20 cellular contexts compared by ENCODE assay signal in genomic region chr9:133842174-133842573, GRCh38.
DNase-seq lines count a peak whose midpoint lies in the region; ATAC-seq, FAIRE-seq and TF ChIP-seq lines count a peak whose summit lies in the region.
"Had no signal": no experiment of that assay in that cellular context is flagged by ENCODE, and none has a peak within 500 bp of the region (broad histone marks: within the 10 kb centered on the region; RNA-seq: fewer than 3 reads in every experiment).

No MANE protein-coding gene starts in this region.

- no peaks in the 10 kb centered on the region for H3K27me3 ChIP-seq in Caco-2 (replicated peaks; ENCODE audit: control insufficient read depth, insufficient read depth, low read length)

- no peak for ATAC-seq in GM21526 (IDR thresholded peaks at IDR 0.05; ENCODE audit: low FRiP score, unreplicated experiment)
- no peak for ATAC-seq in HG02610 (IDR thresholded peaks at IDR 0.05; ENCODE audit: unreplicated experiment)
- ATAC-seq: HCT116 had no signal

- peaks cover 5% of the 10 kb centered on the region for H3K4me1 ChIP-seq in Caco-2

- no peak overlapping the region for H3K4me3 ChIP-seq in Caco-2 (ENCODE audit: low read depth, low read length)
- H3K4me3 ChIP-seq: spleen had no signal

- H3K36me3 ChIP-seq in Caco-2 (ENCODE audit: control insufficient read depth, insufficient read depth, low read length): no peaks in the 10 kb centered on the region; the same call in 1 of the 2 replicates
- H3K36me3 ChIP-seq: spleen had no signal

- no peaks in the 10 kb centered on the region for H3K9me3 ChIP-seq in Caco-2
- H3K9me3 ChIP-seq: spleen had no signal

- H3K9me3 Mint-ChIP-seq in Caco-2 (ENCODE audit: unreplicated experiment) (no peaks in the 10 kb centered on the region), brain (no peaks in the 10 kb centered on the region)
- H3K9me3 Mint-ChIP-seq: activated T-helper 1 cell treated with anti-CD3 and anti-CD28 coated beads, Interleukin-12 subunit alpha, Interleukin-12 subunit beta, Interleukin-2, Interleukin-4 antibody, amounts not matched to agents 30 ng/mL and 10 ng/mL and 1 ng/mL, durations not matched to agents 14 hours and 24 hours and 36 hours; dendritic cell treated with granulocyte-macrophage colony-stimulating factor and Interleukin-4, amounts not matched to agents 40 ng/mL and 50 ng/mL, for 4 days; IgD-negative memory B cell; stimulated activated naive CD8-positive, alpha-beta T cell treated with anti-CD3 and anti-CD28 coated beads, Interleukin-15, Interleukin-2, amounts not matched to agents 100 ng/mL and 50 ng/mL, for 24 hours had no signal

- DNase-seq in Caco-2 (no peak), NCI-H1092 treated with DMSO at 0.1 percent for 48 hours (lab: John Stamatoyannopoulos, UW) (peak; percentile 58), mucosa of gallbladder (ENCODE audit: low spot score) (peak; percentile 55), NCI-H524 (lab: John Stamatoyannopoulos, UW) (no peak), HTR-8/SVneo (ENCODE audit: insufficient read length, low spot score) (no peak)
- DNase-seq: activated CD4-positive, alpha-beta T cell treated with anti-CD3 and anti-CD28 coated beads, Interleukin-2, amount 50 U/mL, for 1 hour; aorta; Calu3; occipital lobe; SIG-M5; spleen; T-helper 9 cell had no signal

- H3K4me3 Mint-ChIP-seq in Caco-2 (ENCODE audit: unreplicated experiment) (no peak overlapping the region), brain (no peak overlapping the region)
- H3K4me3 Mint-ChIP-seq: activated T-helper 1 cell treated with anti-CD3 and anti-CD28 coated beads, Interleukin-12 subunit alpha, Interleukin-12 subunit beta, Interleukin-2, Interleukin-4 antibody, amounts not matched to agents 30 ng/mL and 10 ng/mL and 1 ng/mL, durations not matched to agents 14 hours and 24 hours and 36 hours; dendritic cell treated with granulocyte-macrophage colony-stimulating factor and Interleukin-4, amounts not matched to agents 40 ng/mL and 50 ng/mL, for 4 days; IgD-negative memory B cell; stimulated activated naive CD8-positive, alpha-beta T cell treated with anti-CD3 and anti-CD28 coated beads, Interleukin-15, Interleukin-2, amounts not matched to agents 100 ng/mL and 50 ng/mL, for 24 hours had no signal

- POLR2A ChIA-PET in Caco-2 (lab: Charles Lee): no interaction called here

- TF ChIP-seq CTCF in Caco-2 (IDR thresholded peaks at IDR 0.05; ENCODE audit: insufficient read depth in 1 of 2, low read depth in 1 of 2, low read length in 1 of 2, severe bottlenecking in 1 of 2, unreplicated experiment in 1 of 2) (no peak), brain (conservative IDR thresholded peaks at IDR 0.05) (no peak)

- CTCF ChIA-PET in Caco-2 (lab: Charles Lee): no interaction called here

- FAIRE-seq in HTR-8/SVneo (lab: Jason Lieb, UNC): no peak

- H3K4me1 Mint-ChIP-seq in Caco-2 (ENCODE audit: low read depth, unreplicated experiment) (peaks cover 23% of the 10 kb centered on the region), brain (peaks cover 78% of the 10 kb centered on the region)

- BruUV-seq in Caco-2 (replicated peaks; lab: Mats Ljungman, UMichigan): no TSS peak

- no peaks in the 10 kb centered on the region for H3K27me3 Mint-ChIP-seq in Caco-2 (ENCODE audit: insufficient read depth, unreplicated experiment)
- no peaks in the 10 kb centered on the region for H3K27me3 Mint-ChIP-seq in brain
- H3K27me3 Mint-ChIP-seq: dendritic cell treated with granulocyte-macrophage colony-stimulating factor and Interleukin-4, amounts not matched to agents 40 ng/mL and 50 ng/mL, for 4 days; IgD-negative memory B cell; stimulated activated naive CD8-positive, alpha-beta T cell treated with anti-CD3 and anti-CD28 coated beads, Interleukin-15, Interleukin-2, amounts not matched to agents 100 ng/mL and 50 ng/mL, for 24 hours had no signal

- intact Hi-C loops in Caco-2 (cut with micrococcal nuclease; ENCODE audit: unreplicated experiment): no loop called here

- peaks cover 32% of the 10 kb centered on the region for H3K36me3 Mint-ChIP-seq in Caco-2 (ENCODE audit: insufficient read depth, unreplicated experiment)
- H3K36me3 Mint-ChIP-seq in brain: no peaks in the 10 kb centered on the region
- H3K36me3 Mint-ChIP-seq: IgD-negative memory B cell had no signal

- peak overlapping the region; percentile 76 for H3K27ac Mint-ChIP-seq in Caco-2 (ENCODE audit: unreplicated experiment)
- H3K27ac Mint-ChIP-seq in brain: peak overlapping the region in 4 of 5 experiments; percentile 81 to 93 (median 88)
- H3K27ac Mint-ChIP-seq: activated T-helper 1 cell treated with anti-CD3 and anti-CD28 coated beads, Interleukin-12 subunit alpha, Interleukin-12 subunit beta, Interleukin-2, Interleukin-4 antibody, amounts not matched to agents 30 ng/mL and 10 ng/mL and 1 ng/mL, durations not matched to agents 14 hours and 24 hours and 36 hours; stimulated activated naive CD8-positive, alpha-beta T cell treated with anti-CD3 and anti-CD28 coated beads, Interleukin-15, Interleukin-2, amounts not matched to agents 100 ng/mL and 50 ng/mL, for 24 hours had no signal

Comparison
In these comparisons a context has a peak if more than half of its experiments do, and no peak if none do; other contexts are left out.
1. DNase-seq: peak in NCI-H1092 treated with DMSO at 0.1 percent for 48 hours (single experiment) and mucosa of gallbladder (single experiment); none in Caco-2 (0 of 2), NCI-H524 (0 of 2) and HTR-8/SVneo (single experiment).